In the genomic region with DNA sequence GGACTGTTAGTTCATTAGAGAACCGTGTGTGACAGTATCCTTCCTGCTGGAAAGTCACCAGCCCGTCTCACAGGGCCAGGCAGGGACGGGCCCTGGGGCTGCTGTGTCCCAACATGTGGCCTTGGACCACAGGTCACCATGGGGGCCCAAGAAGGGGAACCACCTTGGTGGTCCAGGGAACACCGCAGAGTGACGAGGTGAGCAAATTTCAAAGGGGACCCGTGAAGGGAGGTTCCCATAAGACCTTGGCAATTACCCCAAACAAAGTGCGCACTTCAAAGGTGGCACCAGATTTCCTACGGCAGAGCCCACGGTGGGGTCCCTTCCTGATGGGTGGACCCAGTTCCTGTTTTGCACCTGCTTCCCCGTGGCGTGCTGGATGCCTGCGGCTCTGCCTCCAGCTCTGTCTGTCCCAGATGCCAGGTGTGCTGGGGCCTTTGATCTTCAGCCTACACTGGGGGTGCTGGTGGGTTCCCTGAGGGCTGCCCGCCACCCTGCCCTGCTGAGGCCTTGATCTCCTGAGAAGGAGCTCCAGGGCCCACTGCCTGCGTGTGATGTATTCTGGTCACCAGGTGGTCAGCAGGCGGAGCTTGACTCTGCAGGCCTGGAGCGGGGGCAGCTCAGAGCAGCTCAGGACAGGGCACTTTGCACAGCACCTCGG, we compare ENCODE assay signal across 18 cellular contexts. TPM values are rescaled to one million over a fixed set of nuclear protein-coding genes. Genes with fewer than 3 reads are reported as not detected.
DNase-seq lines count a peak whose midpoint lies in the region; ATAC-seq and TF ChIP-seq lines count a peak whose summit lies in the region.
"Had no signal": no experiment of that assay in that cellular context is flagged by ENCODE, and none has a peak within 500 bp of the region (broad histone marks: within the 10 kb centered on the region; RNA-seq: fewer than 3 reads in every experiment).

No MANE protein-coding gene starts in this region.

- H3K36me3 Mint-ChIP-seq in T-helper 2 cell treated with Interferon-gamma antibody and Interleukin-4, amounts not matched to agents 5 μg/mL and 100 μg/mL, for 36 hours (ENCODE audit: low read depth), result peaks cover 20% of the 10 kb centered on the region
- H3K36me3 Mint-ChIP-seq in activated naive CD8-positive, alpha-beta T cell treated with anti-CD3 and anti-CD28 coated beads for 36 hours, result peaks cover 17% of the 10 kb centered on the region
- peaks cover 0 to 8% (median 0%) of the 10 kb centered on the region in 3 donors for H3K36me3 Mint-ChIP-seq in naive thymus-derived CD8-positive, alpha-beta T cell

- TF ChIP-seq CTCF in HEK293 (tag by site-specific recombination; IDR thresholded peaks at IDR 0.05) (no peak), suprapubic skin (IDR thresholded peaks at IDR 0.05) (no peak)

- H3K27ac ChIP-seq in HEK293 (ENCODE audit: extremely low read depth, low read depth, low read length), result no peak overlapping the region
- H3K27ac ChIP-seq in suprapubic skin, result no peak overlapping the region
- H3K27ac ChIP-seq: psoas muscle had no signal

- DNase-seq in T-helper 2 cell treated with Interferon-gamma antibody and Interleukin-4, amounts not matched to agents 5 μg/mL and 100 μg/mL, for 36 hours (ENCODE audit: low spot score), result no peak
- DNase-seq in T-helper 2 cell, result no peak
- no peak for DNase-seq in activated naive CD8-positive, alpha-beta T cell treated with anti-CD3 and anti-CD28 coated beads for 36 hours
- peak in 6 of 10 donors; percentile 22 to 65 (median 36) for DNase-seq in naive thymus-derived CD8-positive, alpha-beta T cell
- DNase-seq in midbrain (lab: John Stamatoyannopoulos, UW), result no peak
- DNase-seq in suprapubic skin (ENCODE audit: low spot score in 2 of 2), result no peak
- DNase-seq in NCI-H2227 treated with DMSO at 0.1 percent for 48 hours (lab: John Stamatoyannopoulos, UW), result no peak
- DNase-seq: activated CD4-positive, alpha-beta T cell treated with anti-CD3 and anti-CD28 coated beads for 4 hours; activated T-cell treated with anti-CD3 and anti-CD28 coated beads for 4 hours; amniotic stem cell; effector memory CD8-positive, alpha-beta T cell; psoas muscle; stimulated activated CD4-positive, alpha-beta T cell treated with anti-CD3 and anti-CD28 coated beads, Interleukin-12 subunit alpha, Interleukin-12 subunit beta, amount 100 ng/mL, for 4 hours had no signal

- no peak for TF ChIP-seq EP300 in suprapubic skin (IDR thresholded peaks at IDR 0.05)

- H3K4me3 Mint-ChIP-seq in T-helper 2 cell treated with Interferon-gamma antibody and Interleukin-4, amounts not matched to agents 5 μg/mL and 100 μg/mL, for 36 hours, result no peak overlapping the region
- H3K4me3 Mint-ChIP-seq in activated naive CD8-positive, alpha-beta T cell treated with anti-CD3 and anti-CD28 coated beads for 36 hours, result no peak overlapping the region
- H3K4me3 Mint-ChIP-seq in naive thymus-derived CD8-positive, alpha-beta T cell, result peak overlapping the region in 5 of 10 donors; percentile 12 to 73 (median 19)
- H3K4me3 Mint-ChIP-seq: memory B cell, nephron had no signal

- no peaks in the 10 kb centered on the region for H3K27me3 Mint-ChIP-seq in T-helper 2 cell treated with Interferon-gamma antibody and Interleukin-4, amounts not matched to agents 5 μg/mL and 100 μg/mL, for 36 hours (ENCODE audit: low read depth)
- no peaks in the 10 kb centered on the region for H3K27me3 Mint-ChIP-seq in activated naive CD8-positive, alpha-beta T cell treated with anti-CD3 and anti-CD28 coated beads for 36 hours
- H3K27me3 Mint-ChIP-seq in naive thymus-derived CD8-positive, alpha-beta T cell, result no peaks in the 10 kb centered on the region
- H3K27me3 Mint-ChIP-seq: CD8-positive, alpha-beta memory T cell; effector memory CD8-positive, alpha-beta T cell; memory B cell had no signal

- H3K4me1 Mint-ChIP-seq in T-helper 2 cell treated with Interferon-gamma antibody and Interleukin-4, amounts not matched to agents 5 μg/mL and 100 μg/mL, for 36 hours (ENCODE audit: low read depth), result no peaks in the 10 kb centered on the region
- H3K4me1 Mint-ChIP-seq in activated naive CD8-positive, alpha-beta T cell treated with anti-CD3 and anti-CD28 coated beads for 36 hours, result peaks cover 12% of the 10 kb centered on the region
- H3K4me1 Mint-ChIP-seq in naive thymus-derived CD8-positive, alpha-beta T cell, result peaks cover 3 to 21% (median 15%) of the 10 kb centered on the region in 4 donors

- ATAC-seq in naive thymus-derived CD8-positive, alpha-beta T cell, result peak; percentile 62 to 75
- ATAC-seq: effector memory CD8-positive, alpha-beta T cell; psoas muscle had no signal

- no peak overlapping the region for H3K4me3 ChIP-seq in HEK293 (ENCODE audit: low read depth, low read length)
- H3K4me3 ChIP-seq in suprapubic skin, result no peak overlapping the region
- H3K4me3 ChIP-seq: HAP-1, psoas muscle had no signal

- no peaks in the 10 kb centered on the region for H3K9me3 ChIP-seq in HEK293 (ENCODE audit: control insufficient read depth, insufficient read depth, low read depth, low read length)
- H3K9me3 ChIP-seq in suprapubic skin, result no peaks in the 10 kb centered on the region
- H3K9me3 ChIP-seq: HAP-1, psoas muscle had no signal

- H3K9me3 Mint-ChIP-seq in T-helper 2 cell treated with Interferon-gamma antibody and Interleukin-4, amounts not matched to agents 5 μg/mL and 100 μg/mL, for 36 hours, result no peaks in the 10 kb centered on the region
- no peaks in the 10 kb centered on the region for H3K9me3 Mint-ChIP-seq in activated naive CD8-positive, alpha-beta T cell treated with anti-CD3 and anti-CD28 coated beads for 36 hours
- no peaks in the 10 kb centered on the region for H3K9me3 Mint-ChIP-seq in naive thymus-derived CD8-positive, alpha-beta T cell
- H3K9me3 Mint-ChIP-seq: CD8-positive, alpha-beta memory T cell; effector memory CD8-positive, alpha-beta T cell; memory B cell; nephron had no signal

- H3K27ac Mint-ChIP-seq in T-helper 2 cell treated with Interferon-gamma antibody and Interleukin-4, amounts not matched to agents 5 μg/mL and 100 μg/mL, for 36 hours, result peak overlapping the region; percentile 10
- peak overlapping the region; percentile 29 for H3K27ac Mint-ChIP-seq in activated naive CD8-positive, alpha-beta T cell treated with anti-CD3 and anti-CD28 coated beads for 36 hours
- H3K27ac Mint-ChIP-seq in naive thymus-derived CD8-positive, alpha-beta T cell, result peak overlapping the region in 7 of 10 donors; percentile 51 to 93 (median 62)
- H3K27ac Mint-ChIP-seq: nephron had no signal

- no peaks in the 10 kb centered on the region for H3K27me3 ChIP-seq in suprapubic skin

- TF ChIP-seq POLR2A in suprapubic skin (IDR thresholded peaks at IDR 0.05), result no peak

- POLR2A ChIA-PET in HEK293 (lab: Yijun Ruan, JAX), result no interaction called here
- POLR2A ChIA-PET in naive thymus-derived CD8-positive, alpha-beta T cell (lab: Charles Lee), result no interaction called here

- WGBS in suprapubic skin, result 88% methylated on average over 7 of the region's 17 CpGs

- H3K4me1 ChIP-seq in HEK293 (ENCODE audit: control insufficient read depth, insufficient read depth, low read length) (no peaks in the 10 kb centered on the region), suprapubic skin (no peaks in the 10 kb centered on the region)
- H3K4me1 ChIP-seq: HAP-1 had no signal

- CTCF ChIA-PET in HEK293 (lab: Yijun Ruan, JAX), result interaction anchor here (0.6 kb wide), 2 partner anchors 29 to 62 kb away, joined by 3 read pairs; no protein-coding TSS in a partner anchor

- H3K36me3 ChIP-seq in HEK293 (ENCODE audit: control insufficient read depth in 2 of 2, insufficient read depth in 1 of 2, low read length in 2 of 2) (peaks cover 0 to 52% of the 10 kb centered on the region in 2 experiments; a peak in 2 of 3 replicates), suprapubic skin (peaks cover 23% of the 10 kb centered on the region)

TF ChIP-seq in HEK293, 187 proteins besides CTCF, POLR2A, EP300 and RAD21:
- TF ChIP-seq ZNF501 (tag by site-specific recombination; IDR thresholded peaks at IDR 0.05) (no peak), ZIC2 (tag by site-specific recombination; IDR thresholded peaks at IDR 0.05) (0 out of 2 replicates have a peak, but pooled peaks have one; percentile 9)

RNA-seq across cellular contexts. Expression of a gene that starts 27.0 kb away (rescaled TPM):
- total RNA-seq in activated naive CD8-positive, alpha-beta T cell treated with anti-CD3 and anti-CD28 coated beads for 36 hours, result 100 to 1,000 TPM; 298 to 301 TPM
- total RNA-seq in naive thymus-derived CD8-positive, alpha-beta T cell, result 10 to 100 TPM; 18.0 to 20.7 TPM
- polyA plus RNA-seq in naive thymus-derived CD8-positive, alpha-beta T cell, result 1 to 10 TPM; 2.0 to 3.6 (median 3.2) TPM
- total RNA-seq in suprapubic skin, result 10 to 100 TPM in 3 of 4 donors, 1 to 10 TPM in 1; 10.0 to 99.4 (median 61.1) TPM

Comparison
In these comparisons a context has a peak if more than half of its experiments do, and no peak if none do; other contexts are left out.
1. DNase-seq: peak in naive thymus-derived CD8-positive, alpha-beta T cell (6 of 10); none in T-helper 2 cell treated with Interferon-gamma antibody and Interleukin-4, amounts not matched to agents 5 μg/mL and 100 μg/mL, for 36 hours (single experiment), T-helper 2 cell (0 of 5), activated naive CD8-positive, alpha-beta T cell treated with anti-CD3 and anti-CD28 coated beads for 36 hours (single experiment), midbrain (single experiment), suprapubic skin (0 of 2) and NCI-H2227 treated with DMSO at 0.1 percent for 48 hours (single experiment).
2. H3K27ac Mint-ChIP-seq: peak in every context shown above with its lines; median percentile 62 in naive thymus-derived CD8-positive, alpha-beta T cell; 29 in activated naive CD8-positive, alpha-beta T cell treated with anti-CD3 and anti-CD28 coated beads for 36 hours; 10 in T-helper 2 cell treated with Interferon-gamma antibody and Interleukin-4, amounts not matched to agents 5 μg/mL and 100 μg/mL, for 36 hours.